Comparison of ENCODE assay signal across 10 cellular contexts in genomic region chr20:17538517-17539170, GRCh38. TPM values are rescaled to one million over a fixed set of nuclear protein-coding genes. Genes with fewer than 3 reads are reported as not detected.
DNase-seq lines count a peak whose midpoint lies in the region; ATAC-seq, FAIRE-seq and TF ChIP-seq lines count a peak whose summit lies in the region.
"Had no signal": no experiment of that assay in that cellular context is flagged by ENCODE, and none has a peak within 500 bp of the region (broad histone marks: within the 10 kb centered on the region; RNA-seq: fewer than 3 reads in every experiment).

No MANE protein-coding gene starts in this region.

- no peaks in the 10 kb centered on the region for H3K36me3 Mint-ChIP-seq in activated CD4-positive, alpha-beta memory T cell treated with anti-CD3 and anti-CD28 coated beads for 36 hours
- H3K36me3 Mint-ChIP-seq: activated naive CD4-positive, alpha-beta T cell treated with anti-CD3 and anti-CD28 coated beads, Interleukin-2, amount 10 ng/mL, durations not matched to agents 7 days and 5 days had no signal

- no peak overlapping the region for H3K9ac ChIP-seq in kidney (ENCODE audit: low read length in 2 of 2)

- H3K27ac ChIP-seq in kidney (ENCODE audit: low read depth in 2 of 2, low read length in 2 of 2) = no peak overlapping the region

- H3K4me1 ChIP-seq in kidney (ENCODE audit: control insufficient read depth in 1 of 2, insufficient read depth in 1 of 2, low read depth in 1 of 2, low read length in 2 of 2) = peaks cover 0 to 2% of the 10 kb centered on the region in 2 donors

- ATAC-seq in HG03139 (IDR thresholded peaks at IDR 0.05; ENCODE audit: unreplicated experiment) = peak; percentile 53

- POLR2A ChIA-PET in activated CD4-positive, alpha-beta memory T cell treated with anti-CD3 and anti-CD28 coated beads for 36 hours (lab: Charles Lee) = no interaction called here

- no peaks in the 10 kb centered on the region for H3K9me3 ChIP-seq in kidney (ENCODE audit: control insufficient read depth in 1 of 2, low read length in 2 of 2)

- no peak overlapping the region for H3K4me3 ChIP-seq in kidney (ENCODE audit: low read length in 2 of 2)

- DNase-seq in stimulated activated CD4-positive, alpha-beta T cell treated with anti-CD3 and anti-CD28 coated beads, Interleukin-1b, Interleukin-23, amount 100 ng/mL, for 48 hours = peak; percentile 25
- no peak for DNase-seq in stimulated activated CD4-positive, alpha-beta T cell treated with anti-CD3 and anti-CD28 coated beads, Interleukin-2, amount 100 ng/mL, for 48 hours
- peak; percentile 62 for DNase-seq in activated CD4-positive, alpha-beta memory T cell treated with anti-CD3 and anti-CD28 coated beads for 36 hours
- DNase-seq in Ammon's horn (ENCODE audit: low spot score) = no peak
- DNase-seq in kidney = no peak
- no peak for DNase-seq in medulla oblongata (ENCODE audit: extremely low spot score)
- DNase-seq in OCI-M1 (lab: John Stamatoyannopoulos, UW) = no peak
- DNase-seq: activated naive CD4-positive, alpha-beta T cell treated with anti-CD3 and anti-CD28 coated beads, Interleukin-2, amount 10 ng/mL, durations not matched to agents 7 days and 5 days; retina had no signal

- H3K4me3 Mint-ChIP-seq in activated CD4-positive, alpha-beta memory T cell treated with anti-CD3 and anti-CD28 coated beads for 36 hours = no peak overlapping the region
- H3K4me3 Mint-ChIP-seq: activated naive CD4-positive, alpha-beta T cell treated with anti-CD3 and anti-CD28 coated beads, Interleukin-2, amount 10 ng/mL, durations not matched to agents 7 days and 5 days had no signal

- no peak for FAIRE-seq in kidney (lab: Jason Lieb, UNC)

- H3K9me3 Mint-ChIP-seq in activated CD4-positive, alpha-beta memory T cell treated with anti-CD3 and anti-CD28 coated beads for 36 hours = no peaks in the 10 kb centered on the region
- H3K9me3 Mint-ChIP-seq: activated naive CD4-positive, alpha-beta T cell treated with anti-CD3 and anti-CD28 coated beads, Interleukin-2, amount 10 ng/mL, durations not matched to agents 7 days and 5 days had no signal

- peaks cover 11% of the 10 kb centered on the region for H3K4me1 Mint-ChIP-seq in activated CD4-positive, alpha-beta memory T cell treated with anti-CD3 and anti-CD28 coated beads for 36 hours (ENCODE audit: low read depth)

- TF ChIP-seq CTCF in kidney (IDR thresholded peaks at IDR 0.05; ENCODE audit: borderline replicate concordance, extremely low read depth, insufficient read depth) = no peak

- intact Hi-C loops in activated CD4-positive, alpha-beta memory T cell treated with anti-CD3 and anti-CD28 coated beads for 36 hours (cut with micrococcal nuclease) = loop anchor here (1.0 to 10.0 kb wide), 3 partner anchors 20 to 596 kb away; partner anchors contain the start of genes KAT14, MGME1, PET117 and SNX5
- intact Hi-C loops in kidney (cut with DNase I) = no loop called here

- CTCF ChIA-PET in activated CD4-positive, alpha-beta memory T cell treated with anti-CD3 and anti-CD28 coated beads for 36 hours (lab: Charles Lee) = interaction anchor here (1.5 to 1.6 kb wide), 2 partner anchors 77 to 458 kb away, joined by 3 to 4 read pairs; no protein-coding TSS in a partner anchor

- no peak overlapping the region for H3K27ac Mint-ChIP-seq in activated CD4-positive, alpha-beta memory T cell treated with anti-CD3 and anti-CD28 coated beads for 36 hours
- H3K27ac Mint-ChIP-seq: activated naive CD4-positive, alpha-beta T cell treated with anti-CD3 and anti-CD28 coated beads, Interleukin-2, amount 10 ng/mL, durations not matched to agents 7 days and 5 days had no signal

- H3K27me3 Mint-ChIP-seq in activated CD4-positive, alpha-beta memory T cell treated with anti-CD3 and anti-CD28 coated beads for 36 hours = peaks cover 9% of the 10 kb centered on the region

- no peaks in the 10 kb centered on the region for H3K36me3 ChIP-seq in kidney (ENCODE audit: control insufficient read depth in 1 of 2, insufficient read depth in 2 of 2, low read length in 2 of 2)

RNA-seq across cellular contexts. Expression of gene BFSP1, which starts 7.5 kb away (rescaled TPM):
- under 1 TPM; 0.34 to 0.36 TPM for total RNA-seq in activated CD4-positive, alpha-beta memory T cell treated with anti-CD3 and anti-CD28 coated beads for 36 hours
- total RNA-seq in kidney = 1.3 TPM
- polyA plus RNA-seq in kidney (ENCODE audit: insufficient read depth, low read depth, low replicate concordance) = 2.1 TPM

RNA-seq across cellular contexts. Expression of gene DSTN, which starts 31.2 kb away (rescaled TPM):
- 10 to 100 TPM; 91.2 to 94.3 TPM for total RNA-seq in activated CD4-positive, alpha-beta memory T cell treated with anti-CD3 and anti-CD28 coated beads for 36 hours
- 409 TPM for total RNA-seq in kidney
- 525 TPM for polyA plus RNA-seq in kidney (ENCODE audit: insufficient read depth, low read depth, low replicate concordance)

Comparison
In these comparisons a context has a peak if more than half of its experiments do, and no peak if none do; other contexts are left out.
1. DNase-seq: peak in stimulated activated CD4-positive, alpha-beta T cell treated with anti-CD3 and anti-CD28 coated beads, Interleukin-1b, Interleukin-23, amount 100 ng/mL, for 48 hours (single experiment) and activated CD4-positive, alpha-beta memory T cell treated with anti-CD3 and anti-CD28 coated beads for 36 hours (single experiment); none in stimulated activated CD4-positive, alpha-beta T cell treated with anti-CD3 and anti-CD28 coated beads, Interleukin-2, amount 100 ng/mL, for 48 hours (0 of 2), Ammon's horn (single experiment), kidney (single experiment), medulla oblongata (single experiment) and OCI-M1 (single experiment).